ENCODE assay signal across 14 cellular contexts in genomic region chrX:144849141-144849540, GRCh38.
A peak's percentile ranks its signal among the peaks of the same experiment; 100 is the strongest.
DNase-seq lines count a peak whose midpoint lies in the region; ATAC-seq and TF ChIP-seq lines count a peak whose summit lies in the region.
"Had no signal": no experiment of that assay in that cellular context is flagged by ENCODE, and none has a peak within 500 bp of the region (broad histone marks: within the 10 kb centered on the region; RNA-seq: fewer than 3 reads in every experiment).

No MANE protein-coding gene starts in this region.

- no peaks in the 10 kb centered on the region for H3K9me3 ChIP-seq in PC-3 (ENCODE audit: low read length)

- H3K27ac ChIP-seq in PC-3 (ENCODE audit: low read length), result no peak overlapping the region
- H3K27ac ChIP-seq: C4-2B had no signal

- H2AFZ ChIP-seq in PC-3 (ENCODE audit: low read length), result no peak overlapping the region

- no peaks in the 10 kb centered on the region for H4K20me1 ChIP-seq in PC-3 (ENCODE audit: low read length)

- H3K9ac ChIP-seq in PC-3 (ENCODE audit: low read length), result no peak overlapping the region

- H3K36me3 ChIP-seq in PC-3 (ENCODE audit: low read depth, low read length), result no peaks in the 10 kb centered on the region

- no peaks in the 10 kb centered on the region for H3K27me3 ChIP-seq in PC-3 (ENCODE audit: low read length)

- H3K4me2 ChIP-seq in PC-3 (ENCODE audit: low read length), result no peak overlapping the region; the same call in 1 of the 2 replicates

- CTCF ChIA-PET in PC-3 (lab: Charles Lee), result interaction anchor here (0.6 kb wide), 1 partner anchor 1061 kb away, joined by 3 read pairs; no protein-coding TSS in a partner anchor

- peaks cover 5% of the 10 kb centered on the region; the same call in 1 of the 2 replicates for H3K4me1 ChIP-seq in PC-3 (ENCODE audit: insufficient read depth, low read length)

- POLR2A ChIA-PET in PC-3 (lab: Charles Lee; ENCODE audit: unreplicated experiment), result no interaction called here

- H3K9me2 ChIP-seq in PC-3 (replicated peaks; ENCODE audit: low read length), result no peaks in the 10 kb centered on the region

- ATAC-seq in PC-3, result peak; percentile 68

- BruUV-seq in PC-3 (replicated peaks; lab: Mats Ljungman, UMichigan), result no TSS peak

- intact Hi-C loops in PC-3 (cut with micrococcal nuclease), result no loop called here

- DNase-seq in AG10803 (ENCODE audit: low read depth), result peak; percentile 0
- DNase-seq in Jurkat, Clone E6-1 (ENCODE audit: low read depth, low spot score), result peak; percentile 64
- peak; percentile 74 for DNase-seq in PC-3
- peak; percentile 1 for DNase-seq in iris pigment epithelial cell (ENCODE audit: low read depth)
- DNase-seq in NCI-H526 (lab: John Stamatoyannopoulos, UW), result no peak
- DNase-seq in NCI-H1092 (lab: John Stamatoyannopoulos, UW), result no peak
- DNase-seq in superior temporal gyrus (ENCODE audit: extremely low spot score), result no peak
- DNase-seq in NCI-H748 treated with DMSO at 0.1 percent for 48 hours (lab: John Stamatoyannopoulos, UW), result no peak
- DNase-seq: GF-D8; NCI-H1048; NCI-H2227 treated with DMSO at 0.1 percent for 48 hours; NCI-H524 treated with DMSO at 0.1 percent for 48 hours; NK-92 treated with Interleukin-12 subunit alpha and Interleukin-12 subunit beta, amount 100 ng/mL, for 24 hours had no signal

- no peaks in the 10 kb centered on the region for H3K79me2 ChIP-seq in PC-3 (ENCODE audit: low read length)

- no peak overlapping the region for H3K4me3 ChIP-seq in AG10803 (ENCODE audit: low read length)
- no peak overlapping the region for H3K4me3 ChIP-seq in Jurkat, Clone E6-1 (ENCODE audit: low read length)
- H3K4me3 ChIP-seq in PC-3 (ENCODE audit: low read length), result no peak overlapping the region

- no peaks in the 10 kb centered on the region for H3F3A ChIP-seq in PC-3 (ENCODE audit: low read length, unreplicated experiment)

- TF ChIP-seq CTCF in AG10803 (conservative IDR thresholded peaks at IDR 0.05; ENCODE audit: low read length) (no peak), PC-3 (conservative IDR thresholded peaks at IDR 0.05; ENCODE audit: low read depth, low read length) (no peak)

Comparison
In these comparisons a context has a peak if more than half of its experiments do, and no peak if none do; other contexts are left out.
1. DNase-seq: peak in AG10803 (single experiment), Jurkat, Clone E6-1 (single experiment), PC-3 (single experiment) and iris pigment epithelial cell (single experiment); none in NCI-H526 (0 of 2), NCI-H1092 (single experiment), superior temporal gyrus (single experiment) and NCI-H748 treated with DMSO at 0.1 percent for 48 hours (single experiment).